1 cellular context compared by ENCODE assay signal in genomic region chr17:8038954-8039610, GRCh38.
TF ChIP-seq lines count a peak whose summit lies in the region.

Gene ALOX15B, plus strand, starts transcription at chr17:8039059. Its CDS starts 97 bp downstream, at chr17:8039156.

TF ChIP-seq in SK-N-SH, 30 proteins besides CTCF, POLR2A, EP300 and RAD21 (continued from another document):
- TF ChIP-seq REST (IDR thresholded peaks at IDR 0.05; ENCODE audit: low read depth, low read length), result no peak
- TF ChIP-seq ZBTB33 (IDR thresholded peaks at IDR 0.05; ENCODE audit: borderline replicate concordance, low read depth), result no peak
- TF ChIP-seq CHD2 (IDR thresholded peaks at IDR 0.05; ENCODE audit: low read length, partially characterized antibody), result no peak
- no peak for TF ChIP-seq MEF2A (IDR thresholded peaks at IDR 0.05; ENCODE audit: borderline replicate concordance, low read depth)
